Comparison of ENCODE assay signal across 8 cellular contexts in genomic region chr1:44812822-44813543, GRCh38. TPM values are rescaled to one million over a fixed set of nuclear protein-coding genes. Genes with fewer than 3 reads are reported as not detected.
DNase-seq lines count a peak whose midpoint lies in the region; ATAC-seq and TF ChIP-seq lines count a peak whose summit lies in the region.

No MANE protein-coding gene starts in this region.

- POLR2A ChIA-PET in OCI-LY7 (lab: Charles Lee): interaction anchor here (0.6 to 2.4 kb wide), 6 partner anchors 13 to 100 kb away, joined by 3 to 11 read pairs (median 5); partner anchors contain the start of genes PLK3 and RNU5D-1

- no peaks in the 10 kb centered on the region for H3K36me3 ChIP-seq in CD4-positive, CD25-positive, alpha-beta regulatory T cell (ENCODE audit: control insufficient read depth, insufficient read depth, low read length)
- H3K36me3 ChIP-seq in OCI-LY7 (ENCODE audit: insufficient read depth, low read length) (no peaks in the 10 kb centered on the region), esophagus muscularis mucosa (peaks cover 0 to 15% (median 0%) of the 10 kb centered on the region in 4 donors), neural cell (ENCODE audit: insufficient read depth, low read length) (no peaks in the 10 kb centered on the region)

- H3K27me3 ChIP-seq in CD4-positive, CD25-positive, alpha-beta regulatory T cell (ENCODE audit: control insufficient read depth, insufficient read depth, low read length): no peaks in the 10 kb centered on the region
- H3K27me3 ChIP-seq in esophagus muscularis mucosa (no peaks in the 10 kb centered on the region), neural cell (ENCODE audit: insufficient read depth, low read depth, low read length) (no peaks in the 10 kb centered on the region)

- no peak for ATAC-seq in CD4-positive, CD25-positive, alpha-beta regulatory T cell (ENCODE audit: low read depth in 2 of 2)

- peaks cover 0 to 5% (median 0%) of the 10 kb centered on the region in 7 donors for H3K9me3 Mint-ChIP-seq in CD4-positive, CD25-positive, alpha-beta regulatory T cell

- peaks cover 63% of the 10 kb centered on the region for H3K4me1 ChIP-seq in CD4-positive, CD25-positive, alpha-beta regulatory T cell (ENCODE audit: control insufficient read depth, insufficient read depth, low read length, poor library complexity, severe bottlenecking)
- H3K4me1 ChIP-seq in OCI-LY7 (ENCODE audit: insufficient read depth, low read length, poor library complexity, severe bottlenecking) (peaks cover 35% of the 10 kb centered on the region), esophagus muscularis mucosa (peaks cover 49 to 68% (median 64%) of the 10 kb centered on the region in 4 donors)

- H3K4me3 ChIP-seq in CD4-positive, CD25-positive, alpha-beta regulatory T cell (ENCODE audit: low read depth, low read length): no peak overlapping the region
- H3K4me3 ChIP-seq in OCI-LY7 (ENCODE audit: low read depth, low read length, poor library complexity, severe bottlenecking): peak overlapping the region; percentile 64
- peak overlapping the region; percentile 60 to 70 (median 63) for H3K4me3 ChIP-seq in esophagus muscularis mucosa
- H3K4me3 ChIP-seq in neural cell (ENCODE audit: low read length): peak overlapping the region; percentile 59

- H3K27ac Mint-ChIP-seq in CD4-positive, CD25-positive, alpha-beta regulatory T cell: peak overlapping the region in 2 of 3 donors; percentile 99 to 100

- H3K4me2 ChIP-seq in OCI-LY7 (ENCODE audit: low read length) (peak overlapping the region; percentile 73), neural cell (ENCODE audit: low read length) (no peak overlapping the region)

- H3K9me2 ChIP-seq in OCI-LY7 (ENCODE audit: insufficient read depth, low read length) (no peaks in the 10 kb centered on the region), neural cell (ENCODE audit: insufficient read depth, low read length) (no peaks in the 10 kb centered on the region)

- H3K9me3 ChIP-seq in CD4-positive, CD25-positive, alpha-beta regulatory T cell (ENCODE audit: control insufficient read depth in 2 of 2, low read length in 2 of 2): no peaks in the 10 kb centered on the region
- H3K9me3 ChIP-seq in OCI-LY7 (ENCODE audit: low read length): no peaks in the 10 kb centered on the region
- H3K9me3 ChIP-seq in esophagus muscularis mucosa: no peaks in the 10 kb centered on the region
- no peaks in the 10 kb centered on the region for H3K9me3 ChIP-seq in neural cell (ENCODE audit: low read length)

- CTCF ChIA-PET in OCI-LY7 (lab: Charles Lee; ENCODE audit: unreplicated experiment): no interaction called here

- TF ChIP-seq EP300 in esophagus muscularis mucosa (IDR thresholded peaks at IDR 0.05) (no peak), neural cell (conservative IDR thresholded peaks at IDR 0.05; ENCODE audit: poor library complexity, severe bottlenecking) (no peak)

- H3K36me3 Mint-ChIP-seq in CD4-positive, CD25-positive, alpha-beta regulatory T cell: peaks cover 4% of the 10 kb centered on the region

- no peak for TF ChIP-seq POLR2A in esophagus muscularis mucosa (IDR thresholded peaks at IDR 0.05; ENCODE audit: low read depth)

- H3K9ac ChIP-seq in neural cell (ENCODE audit: low read length): no peak overlapping the region

- no peaks in the 10 kb centered on the region for H4K20me1 ChIP-seq in OCI-LY7 (ENCODE audit: insufficient read depth, low read length)
- H4K20me1 ChIP-seq in neural cell (ENCODE audit: insufficient read depth): no peaks in the 10 kb centered on the region

- H3K27ac ChIP-seq in CD4-positive, CD25-positive, alpha-beta regulatory T cell (ENCODE audit: insufficient read depth, low read length, poor library complexity, severe bottlenecking): peak overlapping the region; percentile 74
- no peak overlapping the region for H3K27ac ChIP-seq in OCI-LY7 (ENCODE audit: low read depth, low read length, poor library complexity, severe bottlenecking)
- peak overlapping the region; percentile 93 to 97 (median 96) for H3K27ac ChIP-seq in esophagus muscularis mucosa (replicated peaks in 1 of 4)
- H3K27ac ChIP-seq in neural cell (ENCODE audit: low read length): no peak overlapping the region

- intact Hi-C loops in OCI-LY7 (cut with micrococcal nuclease; ENCODE audit: unreplicated experiment): no loop called here
- intact Hi-C loops in esophagus muscularis mucosa (cut with DNase I): no loop called here

- no peaks in the 10 kb centered on the region for H3F3A ChIP-seq in neural cell (ENCODE audit: insufficient read depth, low read length, poor library complexity, severe bottlenecking)

- WGBS in esophagus muscularis mucosa: 56% methylated on average over 45 of the region's 48 CpGs

- DNase-seq in CD4-positive, CD25-positive, alpha-beta regulatory T cell: no peak
- no peak for DNase-seq in OCI-LY7 (ENCODE audit: low spot score)
- DNase-seq in esophagus muscularis mucosa (ENCODE audit: extremely low spot score): no peak
- no peak for DNase-seq in EL
- DNase-seq in CD1c-positive myeloid dendritic cell (ENCODE audit: extremely low spot score): no peak
- DNase-seq in NCI-H446 treated with DMSO at 0.1 percent for 48 hours (lab: John Stamatoyannopoulos, UW): no peak
- no peak for DNase-seq in stimulated activated CD4-positive, alpha-beta T cell treated with anti-CD3 and anti-CD28 coated beads, Interleukin-4, amount 100 ng/mL, for 4 hours

- no TSS peak for BruUV-seq in OCI-LY7 (replicated peaks; lab: Mats Ljungman, UMichigan)

- H3K4me1 Mint-ChIP-seq in CD4-positive, CD25-positive, alpha-beta regulatory T cell: peaks cover 14 to 74% (median 50%) of the 10 kb centered on the region in 4 donors

- no peak for TF ChIP-seq RAD21 in neural cell (conservative IDR thresholded peaks at IDR 0.05)

- H3K27me3 Mint-ChIP-seq in CD4-positive, CD25-positive, alpha-beta regulatory T cell: peaks cover 7% of the 10 kb centered on the region

- TF ChIP-seq CTCF in OCI-LY7 (conservative IDR thresholded peaks at IDR 0.05; ENCODE audit: low read length) (no peak), esophagus muscularis mucosa (IDR thresholded peaks at IDR 0.05) (no peak), neural cell (IDR thresholded peaks at IDR 0.05; ENCODE audit: poor library complexity, severe bottlenecking) (no peak)

- peak overlapping the region; percentile 53; the same call in 1 of the 2 replicates for H2AFZ ChIP-seq in OCI-LY7 (ENCODE audit: low read length)
- H2AFZ ChIP-seq in neural cell (ENCODE audit: low read depth, low read length): no peak overlapping the region

- H3K4me3 Mint-ChIP-seq in CD4-positive, CD25-positive, alpha-beta regulatory T cell: peak overlapping the region in 3 of 4 donors; percentile 88 to 95 (median 90)

- H3K79me2 ChIP-seq in OCI-LY7 (ENCODE audit: insufficient read depth, low read depth, low read length) (no peaks in the 10 kb centered on the region), neural cell (replicated peaks; ENCODE audit: insufficient read depth, low read length) (no peaks in the 10 kb centered on the region)

TF ChIP-seq in neural cell, 6 proteins besides CTCF, POLR2A, EP300 and RAD21 (continues in another document):
- TF ChIP-seq MXI1 (conservative IDR thresholded peaks at IDR 0.05; ENCODE audit: poor library complexity, severe bottlenecking): no peak

RNA-seq across cellular contexts. Expression of gene BTBD19, which starts 4.7 kb away (rescaled TPM):
- 45.4 TPM for total RNA-seq in CD4-positive, CD25-positive, alpha-beta regulatory T cell
- polyA plus RNA-seq in CD4-positive, CD25-positive, alpha-beta regulatory T cell: under 1 TPM in 2 of 4 donors, not detected in 2; 0.31 to 0.87 TPM
- 0.21 and 0.44 TPM in 2 replicates for total RNA-seq in OCI-LY7 (2014; rRNA removed; shearing (Covaris generic))
- total RNA-seq in OCI-LY7 (2022) (2.0 and 2.7 TPM in 2 replicates), esophagus muscularis mucosa (1 to 10 TPM; 2.7 to 6.6 (median 3.4) TPM)
- 0.16 TPM in 1 of 2 replicates, not detected in the other for polyA plus RNA-seq in neural cell
- polyA minus RNA-seq in neural cell: not detected in 2 replicates

RNA-seq across cellular contexts. Expression of gene DYNLT4, which starts 5.8 kb away (rescaled TPM):
- 3.6 TPM for total RNA-seq in CD4-positive, CD25-positive, alpha-beta regulatory T cell
- 1 to 10 TPM in 2 of 4 donors, under 1 TPM in 1, not detected in 1; 0.71 to 2.6 (median 2.1) TPM for polyA plus RNA-seq in CD4-positive, CD25-positive, alpha-beta regulatory T cell
- total RNA-seq in OCI-LY7 (2014; rRNA removed; shearing (Covaris generic)): 1.5 TPM in 1 of 2 replicates, not detected in the other
- total RNA-seq in OCI-LY7 (2022) (not detected in 2 replicates), esophagus muscularis mucosa (under 1 TPM in 1 of 4 donors, not detected in 3; 0.83 TPM)
- not detected in 2 replicates for polyA plus RNA-seq in neural cell
- polyA minus RNA-seq in neural cell: not detected in 2 replicates

RNA-seq across cellular contexts. Expression of gene PLK3, which starts 12.8 kb away (rescaled TPM):
- 539 TPM for total RNA-seq in CD4-positive, CD25-positive, alpha-beta regulatory T cell
- polyA plus RNA-seq in CD4-positive, CD25-positive, alpha-beta regulatory T cell: 10 to 100 TPM; 28.2 to 48.9 (median 43.8) TPM
- total RNA-seq in OCI-LY7 (2014; rRNA removed; shearing (Covaris generic)): 8.3 and 10.1 TPM in 2 replicates
- 8.8 and 10.8 TPM in 2 replicates for total RNA-seq in OCI-LY7 (2022)
- 10 to 100 TPM in 2 of 4 donors, 1 to 10 TPM in 2; 7.9 to 46.4 (median 10.5) TPM for total RNA-seq in esophagus muscularis mucosa
- 8.3 and 12.1 TPM in 2 replicates for polyA plus RNA-seq in neural cell
- polyA minus RNA-seq in neural cell: 6.0 and 6.8 TPM in 2 replicates

RNA-seq across cellular contexts. Expression of gene BEST4, which starts 25.0 kb away (rescaled TPM):
- total RNA-seq in CD4-positive, CD25-positive, alpha-beta regulatory T cell: 0.57 TPM
- polyA plus RNA-seq in CD4-positive, CD25-positive, alpha-beta regulatory T cell: under 1 TPM in 3 of 4 donors, not detected in 1; 0.20 to 0.88 (median 0.78) TPM
- total RNA-seq in OCI-LY7 (2014; rRNA removed; shearing (Covaris generic)): 0.44 and 0.93 TPM in 2 replicates
- total RNA-seq in OCI-LY7 (2022) (3.1 and 3.3 TPM in 2 replicates), esophagus muscularis mucosa (under 1 TPM in 1 of 4 donors, not detected in 3; 0.29 TPM)
- polyA plus RNA-seq in neural cell: not detected in 2 replicates
- polyA minus RNA-seq in neural cell: not detected in 2 replicates

RNA-seq across cellular contexts. Expression of gene PTCH2, which starts 30.1 kb away (rescaled TPM):
- total RNA-seq in CD4-positive, CD25-positive, alpha-beta regulatory T cell: 0.94 TPM
- polyA plus RNA-seq in CD4-positive, CD25-positive, alpha-beta regulatory T cell: under 1 TPM in 2 of 4 donors, not detected in 2; 0.05 to 0.13 TPM
- 0.39 and 0.60 TPM in 2 replicates for total RNA-seq in OCI-LY7 (2014; rRNA removed; shearing (Covaris generic))
- total RNA-seq in OCI-LY7 (2022): 0.68 and 1.0 TPM in 2 replicates
- total RNA-seq in esophagus muscularis mucosa: 1 to 10 TPM in 2 of 4 donors, under 1 TPM in 2; 0.66 to 2.6 (median 1.1) TPM
- polyA plus RNA-seq in neural cell: 0.78 and 1.3 TPM in 2 replicates
- polyA minus RNA-seq in neural cell: 0.73 and 1.0 TPM in 2 replicates

Comparison
In these comparisons a context has a peak if more than half of its experiments do, and no peak if none do; other contexts are left out.
1. H3K27ac ChIP-seq: peak in CD4-positive, CD25-positive, alpha-beta regulatory T cell (single experiment) and esophagus muscularis mucosa (4 of 4); none in OCI-LY7 (single experiment) and neural cell (single experiment).
2. RNA of gene PLK3, which starts 12.8 kb away (total RNA-seq): 539 TPM in CD4-positive, CD25-positive, alpha-beta regulatory T cell (single experiment); 7.9 to 46.4 TPM in esophagus muscularis mucosa and 8.3 to 10.8 TPM in OCI-LY7; every median in the first group is over 10 times any median in the second.